ENCODE assay signal across 8 cellular contexts in genomic region chr12:131894981-131895639, GRCh38. TPM values are rescaled to one million over a fixed set of nuclear protein-coding genes. Genes with fewer than 3 reads are reported as not detected.
DNase-seq lines count a peak whose midpoint lies in the region; ATAC-seq, FAIRE-seq and TF ChIP-seq lines count a peak whose summit lies in the region.

No MANE protein-coding gene starts in this region.

- POLR2A ChIA-PET in A673 (lab: Charles Lee; ENCODE audit: low non-redundant PET), result no interaction called here

- ATAC-seq in GM21576 (IDR thresholded peaks at IDR 0.05; ENCODE audit: unreplicated experiment), result peak; percentile 2
- ATAC-seq in pancreas, result no peak
- ATAC-seq in HG02981 (IDR thresholded peaks at IDR 0.05; ENCODE audit: unreplicated experiment), result no peak

- FAIRE-seq in pancreas (lab: Jason Lieb, UNC), result no peak

- H3K36me3 ChIP-seq in A673 (ENCODE audit: insufficient read depth, low read length, poor library complexity, severe bottlenecking) (peaks cover 4% of the 10 kb centered on the region), WERI-Rb-1 (peaks cover 17% of the 10 kb centered on the region), pancreas (no peaks in the 10 kb centered on the region)

- H3K4me3 ChIP-seq in A673 (ENCODE audit: low read depth, low read length, poor library complexity, severe bottlenecking), result peak overlapping the region; percentile 70
- H3K4me3 ChIP-seq in WERI-Rb-1 (ENCODE audit: low read depth, low read length), result peak overlapping the region; percentile 54
- peak overlapping the region; percentile 67 for H3K4me3 ChIP-seq in fibroblast of pulmonary artery (replicated peaks; ENCODE audit: low read depth, low read length)
- H3K4me3 ChIP-seq in pancreas, result peak overlapping the region; percentile 31 to 57 (median 47)

- no peaks in the 10 kb centered on the region for H3K9me3 ChIP-seq in A673 (ENCODE audit: low read depth, low read length, poor library complexity, severe bottlenecking)
- H3K9me3 ChIP-seq in WERI-Rb-1 (ENCODE audit: severe bottlenecking), result no peaks in the 10 kb centered on the region
- H3K9me3 ChIP-seq in pancreas, result no peaks in the 10 kb centered on the region

- 1 to 2% methylated on average over 42 to 54 of the region's 54 CpGs for WGBS in pancreas, 2 donors

- DNase-seq in A673 (ENCODE audit: low spot score), result no peak
- no peak for DNase-seq in WERI-Rb-1
- no peak for DNase-seq in fibroblast of pulmonary artery (ENCODE audit: low read depth)
- DNase-seq in pancreas, result peak in 4 of 6 donors; percentile 52 to 84 (median 68)
- no peak for DNase-seq in SKM-1 (lab: John Stamatoyannopoulos, UW; ENCODE audit: unreplicated experiment)
- DNase-seq in NCI-H2196 treated with DMSO at 0.1 percent for 48 hours (lab: John Stamatoyannopoulos, UW; ENCODE audit: unreplicated experiment), result no peak

- H3K4me1 ChIP-seq in A673 (ENCODE audit: insufficient read depth, low read length, poor library complexity, severe bottlenecking) (peaks cover 12% of the 10 kb centered on the region), pancreas (peaks cover 5 to 12% (median 7%) of the 10 kb centered on the region in 3 donors)

- peak overlapping the region; percentile 76 for H3K27ac ChIP-seq in A673 (ENCODE audit: low read depth, low read length, poor library complexity, severe bottlenecking)
- peak overlapping the region; percentile 52; the same call in 1 of the 2 replicates for H3K27ac ChIP-seq in WERI-Rb-1
- H3K27ac ChIP-seq in pancreas, result peak overlapping the region; percentile 97 to 100 (median 99)

- TF ChIP-seq CTCF in A673 (conservative IDR thresholded peaks at IDR 0.05; ENCODE audit: low read depth, low read length), result no peak
- no peak for TF ChIP-seq CTCF in WERI-Rb-1 (IDR thresholded peaks at IDR 0.05; ENCODE audit: low read depth, low read length)
- TF ChIP-seq CTCF in fibroblast of pulmonary artery (IDR thresholded peaks at IDR 0.05; ENCODE audit: low read length, missing control alignments), result no peak
- no peak for TF ChIP-seq CTCF in pancreas (IDR thresholded peaks at IDR 0.05)

- CTCF ChIA-PET in A673 (lab: Charles Lee), result no interaction called here

- H3K27me3 ChIP-seq in A673 (replicated peaks; ENCODE audit: insufficient read depth, low read depth, low read length, poor library complexity) (no peaks in the 10 kb centered on the region), WERI-Rb-1 (ENCODE audit: insufficient read depth, low read depth, severe bottlenecking) (no peaks in the 10 kb centered on the region), pancreas (no peaks in the 10 kb centered on the region)

- intact Hi-C loops in A673 (cut with micrococcal nuclease; ENCODE audit: unreplicated experiment), result no loop called here
- intact Hi-C loops in pancreas (cut with DNase I), result no loop called here

- no TSS peak for BruUV-seq in A673 (replicated peaks; lab: Mats Ljungman, UMichigan)

RNA-seq across cellular contexts. Expression of gene ULK1, which starts 0.7 kb away (rescaled TPM):
- total RNA-seq in A673 (2021) (56.1 and 57.3 TPM in 2 replicates), pancreas (10 to 100 TPM; 23.3 to 71.7 (median 43.1) TPM)
- 100 to 1,000 TPM in 1 of 2 donors, 10 to 100 TPM in 1; 74.4 to 106 TPM for polyA plus RNA-seq in pancreas

RNA-seq across cellular contexts. Expression of gene PUS1, which starts 34.0 kb away (rescaled TPM):
- total RNA-seq in A673 (2021), result 83.3 and 103 TPM in 2 replicates
- total RNA-seq in pancreas, result 10 to 100 TPM in 4 of 6 donors, 1 to 10 TPM in 2; 7.6 to 16.5 (median 13.2) TPM
- 10 to 100 TPM; 31.7 to 35.4 TPM for polyA plus RNA-seq in pancreas

RNA-seq across cellular contexts. Expression of gene EP400, which starts 54.6 kb away (rescaled TPM):
- total RNA-seq in A673 (2021), result 80.1 and 91.4 TPM in 2 replicates
- total RNA-seq in pancreas, result 10 to 100 TPM; 16.1 to 24.3 (median 16.7) TPM
- 10 to 100 TPM; 15.9 to 22.8 TPM for polyA plus RNA-seq in pancreas

Comparison
In these comparisons a context has a peak if more than half of its experiments do, and no peak if none do; other contexts are left out.
1. DNase-seq: peak in pancreas (4 of 6); none in A673 (single experiment), WERI-Rb-1 (single experiment), fibroblast of pulmonary artery (single experiment), SKM-1 (single experiment) and NCI-H2196 treated with DMSO at 0.1 percent for 48 hours (single experiment).
2. Peak in every context shown above with its lines, with median percentiles within 50 percentile points of each other: H3K27ac ChIP-seq and H3K4me3 ChIP-seq.